ENCODE assay signal across 31 cellular contexts in the genomic region with DNA sequence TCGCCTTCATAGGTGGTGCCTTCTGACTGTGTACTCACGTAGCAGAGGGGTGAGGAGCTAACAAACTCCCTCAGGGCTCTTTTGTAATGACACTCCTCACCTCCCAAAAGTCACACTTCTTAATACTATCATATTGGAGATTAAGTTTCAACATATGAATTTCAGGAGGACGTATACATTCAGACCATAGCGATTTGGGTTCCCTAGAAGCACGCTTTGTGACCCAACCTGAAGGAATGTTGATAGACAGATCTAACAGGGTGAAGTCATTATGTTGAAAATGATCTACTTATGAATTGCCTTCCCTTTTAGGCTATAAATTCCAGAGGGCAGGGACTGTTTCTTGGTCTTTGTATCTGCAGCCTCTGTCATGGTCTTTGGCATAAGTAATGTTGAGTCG. TPM values are rescaled to one million over a fixed set of nuclear protein-coding genes. Genes with fewer than 3 reads are reported as not detected.
A peak's percentile ranks its signal among the peaks of the same experiment; 100 is the strongest.
DNase-seq lines count a peak whose midpoint lies in the region; ATAC-seq and TF ChIP-seq lines count a peak whose summit lies in the region.
"Had no signal": no experiment of that assay in that cellular context is flagged by ENCODE, and none has a peak within 500 bp of the region (broad histone marks: within the 10 kb centered on the region; RNA-seq: fewer than 3 reads in every experiment).

No MANE protein-coding gene starts in this region.

- 34 to 56% (median 39%) methylated on average over 6 of the region's 6 CpGs for WGBS in psoas muscle, 3 donors
- 73 to 90% methylated on average over 2 to 6 of the region's 6 CpGs for WGBS in transverse colon (ENCODE audit: low coverage in 1 of 2), 2 donors

- in situ Hi-C loops in transverse colon (cut with MboI; ENCODE audit: low pct_ligation_motif_present in 1 of 4, low pct_unique_long_range_greater_than_20kb in 1 of 4, low sequenced_read_pairs in 3 of 4): no loop called here

- no peaks in the 10 kb centered on the region for H3F3A ChIP-seq in PC-3 (ENCODE audit: low read length, unreplicated experiment)

- H3K9ac ChIP-seq in PC-3 (ENCODE audit: low read length): no peak overlapping the region

- no peaks in the 10 kb centered on the region for H3K9me3 ChIP-seq in PC-3 (ENCODE audit: low read length)
- no peaks in the 10 kb centered on the region for H3K9me3 ChIP-seq in psoas muscle
- no peaks in the 10 kb centered on the region for H3K9me3 ChIP-seq in transverse colon
- no peaks in the 10 kb centered on the region for H3K9me3 ChIP-seq in T-helper 17 cell (ENCODE audit: control insufficient read depth, low read length, poor library complexity, severe bottlenecking)
- H3K9me3 ChIP-seq: BE2C had no signal

- no peaks in the 10 kb centered on the region for H3K9me2 ChIP-seq in PC-3 (replicated peaks; ENCODE audit: low read length)

- CTCF ChIA-PET in PC-3 (lab: Charles Lee): no interaction called here

- BruUV-seq in PC-3 (replicated peaks; lab: Mats Ljungman, UMichigan): no TSS peak

- ATAC-seq in PC-3: peak; percentile 40
- ATAC-seq in psoas muscle: no peak
- ATAC-seq in stimulated activated naive B cell treated with anti-CD40 and anti-IgM and Interleukin-4, amounts not matched to agents 10 μg/mL and 1 μg/mL and 100 μg/mL, for 72 hours (replicated peaks): no peak
- ATAC-seq in T-helper 17 cell: no peak
- ATAC-seq: GM12878, HCT116, K562 had no signal

- DNase-seq in HPDE6-E6E7 (ENCODE audit: extremely low spot score) (peak; percentile 11), PC-3 (peak; percentile 84), epithelial cell of esophagus (ENCODE audit: low read depth) (peak; percentile 61), psoas muscle (no peak), transverse colon (no peak), T-helper 17 cell (no peak), globus pallidus (ENCODE audit: low spot score) (no peak)
- DNase-seq in stimulated activated naive B cell treated with anti-CD40 and anti-IgM and Interleukin-4, amounts not matched to agents 10 μg/mL and 1 μg/mL and 100 μg/mL, for 72 hours: no peak
- DNase-seq: BE2C; CD8-positive, alpha-beta memory T cell; DMS 273 treated with DMSO at 0.1 percent for 48 hours; DMS79; EL; GDM1; NCI-H1105; NCI-H1436 treated with DMSO at 0.1 percent for 48 hours; NCI-H2029; NCI-H446; NCI-H524 treated with DMSO at 0.1 percent for 48 hours; NCI-H774; SIG-M5 had no signal

- H3K4me1 Mint-ChIP-seq in stimulated activated naive B cell treated with anti-CD40 and anti-IgM and Interleukin-4, amounts not matched to agents 10 μg/mL and 1 μg/mL and 100 μg/mL, for 72 hours: peaks cover 2 to 3% of the 10 kb centered on the region in 2 donors
- peaks cover 2% of the 10 kb centered on the region for H3K4me1 Mint-ChIP-seq in T-helper 17 cell
- H3K4me1 Mint-ChIP-seq: CD14-positive monocyte had no signal

- no peak for TF ChIP-seq EP300 in transverse colon (IDR thresholded peaks at IDR 0.05; ENCODE audit: low read depth)

- H3K27ac ChIP-seq in PC-3 (ENCODE audit: low read length) (no peak overlapping the region; the same call in 1 of the 2 replicates), psoas muscle (peak overlapping the region; percentile 94), transverse colon (no peak overlapping the region)
- H3K27ac ChIP-seq: HL-60, SK-N-MC had no signal

- H3K36me3 ChIP-seq in PC-3 (ENCODE audit: low read depth, low read length): no peaks in the 10 kb centered on the region
- H3K36me3 ChIP-seq in psoas muscle (ENCODE audit: insufficient read depth in 1 of 2, low read depth in 1 of 2): no peaks in the 10 kb centered on the region
- H3K36me3 ChIP-seq in transverse colon: no peaks in the 10 kb centered on the region
- H3K36me3 ChIP-seq: BE2C had no signal

- TF ChIP-seq CTCF in PC-3 (conservative IDR thresholded peaks at IDR 0.05; ENCODE audit: low read depth, low read length) (no peak), epithelial cell of esophagus (IDR thresholded peaks at IDR 0.05; ENCODE audit: insufficient read depth, low read depth, low read length, missing control alignments) (no peak), psoas muscle (IDR thresholded peaks at IDR 0.05) (no peak), transverse colon (IDR thresholded peaks at IDR 0.05) (no peak)

- H3K27me3 ChIP-seq in PC-3 (ENCODE audit: low read length): no peaks in the 10 kb centered on the region
- no peaks in the 10 kb centered on the region for H3K27me3 ChIP-seq in psoas muscle (ENCODE audit: insufficient read depth in 3 of 3, low read length in 2 of 3)
- H3K27me3 ChIP-seq in transverse colon: peaks cover 18% of the 10 kb centered on the region
- H3K27me3 ChIP-seq: BE2C had no signal

- POLR2A ChIA-PET in PC-3 (lab: Charles Lee; ENCODE audit: unreplicated experiment): no interaction called here

- peak overlapping the region; percentile 36; the same call in 1 of the 2 replicates for H2AFZ ChIP-seq in PC-3 (ENCODE audit: low read length)

- H3K4me3 ChIP-seq in PC-3 (ENCODE audit: low read length): no peak overlapping the region
- no peak overlapping the region for H3K4me3 ChIP-seq in epithelial cell of esophagus (ENCODE audit: low read length)
- peak overlapping the region; percentile 65 for H3K4me3 ChIP-seq in psoas muscle
- H3K4me3 ChIP-seq in transverse colon: no peak overlapping the region
- H3K4me3 ChIP-seq: GM12878, K562, SK-N-MC had no signal

- no peak overlapping the region for H3K27ac Mint-ChIP-seq in stimulated activated naive B cell treated with anti-CD40 and anti-IgM and Interleukin-4, amounts not matched to agents 10 μg/mL and 1 μg/mL and 100 μg/mL, for 72 hours
- H3K27ac Mint-ChIP-seq in T-helper 17 cell: no peak overlapping the region
- H3K27ac Mint-ChIP-seq: CD14-positive monocyte; CD8-positive, alpha-beta memory T cell had no signal

- peaks cover 28 to 43% of the 10 kb centered on the region in 2 donors for H3K27me3 Mint-ChIP-seq in stimulated activated naive B cell treated with anti-CD40 and anti-IgM and Interleukin-4, amounts not matched to agents 10 μg/mL and 1 μg/mL and 100 μg/mL, for 72 hours
- peaks cover 16% of the 10 kb centered on the region for H3K27me3 Mint-ChIP-seq in T-helper 17 cell

- peak overlapping the region; percentile 47; the same call in 1 of the 2 replicates for H3K4me2 ChIP-seq in PC-3 (ENCODE audit: low read length)

- peaks cover 0 to 3% of the 10 kb centered on the region in 2 donors for H3K9me3 Mint-ChIP-seq in stimulated activated naive B cell treated with anti-CD40 and anti-IgM and Interleukin-4, amounts not matched to agents 10 μg/mL and 1 μg/mL and 100 μg/mL, for 72 hours

- H3K4me1 ChIP-seq in PC-3 (ENCODE audit: insufficient read depth, low read length) (peaks cover 16% of the 10 kb centered on the region), psoas muscle (no peaks in the 10 kb centered on the region), transverse colon (no peaks in the 10 kb centered on the region)
- H3K4me1 ChIP-seq: BE2C had no signal

- no peaks in the 10 kb centered on the region for H4K20me1 ChIP-seq in PC-3 (ENCODE audit: low read length)

- no peaks in the 10 kb centered on the region for H3K79me2 ChIP-seq in PC-3 (ENCODE audit: low read length)

- no peak for TF ChIP-seq POLR2A in transverse colon (IDR thresholded peaks at IDR 0.05)

- intact Hi-C loops in PC-3 (cut with micrococcal nuclease): no loop called here
- intact Hi-C loops in psoas muscle (cut with DNase I): no loop called here
- intact Hi-C loops in transverse colon (cut with DNase I; ENCODE audit: low total_unique reads): no loop called here

- no peak overlapping the region for H3K4me3 Mint-ChIP-seq in stimulated activated naive B cell treated with anti-CD40 and anti-IgM and Interleukin-4, amounts not matched to agents 10 μg/mL and 1 μg/mL and 100 μg/mL, for 72 hours
- no peak overlapping the region for H3K4me3 Mint-ChIP-seq in T-helper 17 cell
- H3K4me3 Mint-ChIP-seq: CD14-positive monocyte; CD8-positive, alpha-beta memory T cell had no signal

- no peaks in the 10 kb centered on the region for H3K36me3 Mint-ChIP-seq in stimulated activated naive B cell treated with anti-CD40 and anti-IgM and Interleukin-4, amounts not matched to agents 10 μg/mL and 1 μg/mL and 100 μg/mL, for 72 hours
- peaks cover 3% of the 10 kb centered on the region for H3K36me3 Mint-ChIP-seq in T-helper 17 cell (ENCODE audit: low read depth)
- H3K36me3 Mint-ChIP-seq: CD14-positive monocyte had no signal

RNA-seq across cellular contexts. Expression of a gene that starts 3.2 kb away (rescaled TPM):
- total RNA-seq in PC-3 (2014; rRNA removed) (not detected in 2 replicates), psoas muscle (10 to 100 TPM in 2 of 4 donors, 1 to 10 TPM in 2; 7.3 to 23.6 (median 13.1) TPM), transverse colon (1 to 10 TPM in 3 of 4 donors, under 1 TPM in 1; 0.20 to 3.7 (median 1.8) TPM), T-helper 17 cell (under 1 TPM; 0.50 to 0.73 TPM)
- 10 to 100 TPM in 2 of 3 donors, under 1 TPM in 1; 0.99 to 29.6 (median 14.4) TPM for polyA plus RNA-seq in psoas muscle
- total RNA-seq: GM12878, H4, HT-29, K562, LHCN-M2, MCF 10A had no signal
- polyA plus RNA-seq: CD14-positive monocyte, GM12878, K562 had no signal

Comparison
In these comparisons a context has a peak if more than half of its experiments do, and no peak if none do; other contexts are left out.
1. DNase-seq: peak in HPDE6-E6E7 (single experiment), PC-3 (single experiment) and epithelial cell of esophagus (single experiment); none in psoas muscle (0 of 2), stimulated activated naive B cell treated with anti-CD40 and anti-IgM and Interleukin-4, amounts not matched to agents 10 μg/mL and 1 μg/mL and 100 μg/mL, for 72 hours (single experiment), transverse colon (single experiment), T-helper 17 cell (0 of 3) and globus pallidus (single experiment).